Comparison of ENCODE assay signal across 13 cellular contexts in genomic region chr10:97540669-97541500, GRCh38. TPM values are rescaled to one million over a fixed set of nuclear protein-coding genes. Genes with fewer than 3 reads are reported as not detected.
DNase-seq lines count a peak whose midpoint lies in the region; ATAC-seq, FAIRE-seq and TF ChIP-seq lines count a peak whose summit lies in the region.
"Had no signal": no experiment of that assay in that cellular context is flagged by ENCODE, and none has a peak within 500 bp of the region (broad histone marks: within the 10 kb centered on the region; RNA-seq: fewer than 3 reads in every experiment).

No MANE protein-coding gene starts in this region.

- in situ Hi-C loops in HepG2 (cut with HindIII; ENCODE audit: extremely low pct_ligation_motif_present, low pct_unique_long_range_greater_than_20kb), result no loop called here

- peak; percentile 41; the same call in 2 of the 3 replicates for ATAC-seq in HepG2
- ATAC-seq in right lobe of liver, result no peak
- no peak for ATAC-seq in HG02642 (IDR thresholded peaks at IDR 0.05; ENCODE audit: poor library complexity, unreplicated experiment)
- ATAC-seq: activated CD8-positive, alpha-beta T cell treated with anti-CD3 and anti-CD28 coated beads for 36 hours; activated naive CD8-positive, alpha-beta T cell treated with anti-CD3 and anti-CD28 coated beads, Interleukin-2, amount 50 U/mL, for 24 hours had no signal

- no peak overlapping the region for H2AFZ ChIP-seq in HepG2 (ENCODE audit: low read length)
- no peak overlapping the region for H2AFZ ChIP-seq in neural progenitor cell (replicated peaks)

- H3K4me3 Mint-ChIP-seq in neural progenitor cell, result no peak overlapping the region
- H3K4me3 Mint-ChIP-seq: activated CD8-positive, alpha-beta T cell treated with anti-CD3 and anti-CD28 coated beads for 36 hours; activated naive CD8-positive, alpha-beta T cell treated with anti-CD3 and anti-CD28 coated beads, Interleukin-2, amount 50 U/mL, for 24 hours had no signal

- TF ChIP-seq RAD21 in HepG2 (CRISPR knock-in tag; IDR thresholded peaks at IDR 0.05), result no peak

- H3K36me3 Mint-ChIP-seq in neural progenitor cell, result no peaks in the 10 kb centered on the region

- no TSS peak for BruUV-seq in HepG2 (replicated peaks; lab: Mats Ljungman, UMichigan)

- H3K9me3 Mint-ChIP-seq in neural progenitor cell, result no peaks in the 10 kb centered on the region
- H3K9me3 Mint-ChIP-seq: activated CD8-positive, alpha-beta T cell treated with anti-CD3 and anti-CD28 coated beads for 36 hours; activated naive CD8-positive, alpha-beta T cell treated with anti-CD3 and anti-CD28 coated beads, Interleukin-2, amount 50 U/mL, for 24 hours had no signal

- H3K27ac ChIP-seq in HepG2 (ENCODE audit: extremely low read length, insufficient read depth, low read length), result no peak overlapping the region
- no peak overlapping the region for H3K27ac ChIP-seq in right lobe of liver
- H3K27ac ChIP-seq in epithelial cell of prostate, result peak overlapping the region; percentile 93
- no peak overlapping the region for H3K27ac ChIP-seq in neural progenitor cell

- H3K4me1 ChIP-seq in HepG2 (ENCODE audit: insufficient read depth, low read length) (peaks cover 17% of the 10 kb centered on the region), right lobe of liver (no peaks in the 10 kb centered on the region), neural progenitor cell (peaks cover 18% of the 10 kb centered on the region)

- no peak overlapping the region for H3K4me3 ChIP-seq in HepG2 (replicated peaks in 1 of 3; ENCODE audit: insufficient read depth in 1 of 3, low read depth in 2 of 3, low read length in 3 of 3)
- no peak overlapping the region for H3K4me3 ChIP-seq in right lobe of liver
- H3K4me3 ChIP-seq in neural progenitor cell, result no peak overlapping the region

- 92% methylated on average over 12 of the region's 14 CpGs for WGBS in HepG2 (ENCODE audit: low lambda C conversion rate)
- 85% methylated on average over 6 of the region's 14 CpGs for WGBS in right lobe of liver (ENCODE audit: insufficient coverage, low coverage, low lambda C conversion rate, missing lambda C conversion rate)

- no peak for TF ChIP-seq POLR2A in HepG2 (IDR thresholded peaks at IDR 0.05; ENCODE audit: insufficient read depth in 1 of 2, low read depth in 2 of 2, low read length in 2 of 2)
- TF ChIP-seq POLR2A in right lobe of liver (IDR thresholded peaks at IDR 0.05), result no peak
- TF ChIP-seq POLR2A in erythroblast (IDR thresholded peaks at IDR 0.05; ENCODE audit: low read length), result no peak

- FAIRE-seq in HepG2 (lab: Jason Lieb, UNC), result no peak

- H4K20me1 ChIP-seq in HepG2 (ENCODE audit: insufficient read depth, low read length) (no peaks in the 10 kb centered on the region), neural progenitor cell (ENCODE audit: low read depth) (no peaks in the 10 kb centered on the region)

- H3K4me1 Mint-ChIP-seq in neural progenitor cell, result peaks cover 49% of the 10 kb centered on the region

- TF ChIP-seq EP300 in HepG2 (IDR thresholded peaks at IDR 0.05; ENCODE audit: low read depth in 2 of 2, low read length in 2 of 2), result no peak
- TF ChIP-seq EP300 in HepG2 (CRISPR knock-in tag; IDR thresholded peaks at IDR 0.05; ENCODE audit: borderline replicate concordance), result no peak

- no peak overlapping the region for H3K9ac ChIP-seq in HepG2 (ENCODE audit: insufficient read depth, low read depth, low read length)
- no peak overlapping the region for H3K9ac ChIP-seq in neural progenitor cell

- H3K27me3 Mint-ChIP-seq in neural progenitor cell (ENCODE audit: insufficient read depth, low read depth), result peaks cover 2% of the 10 kb centered on the region
- H3K27me3 Mint-ChIP-seq: activated CD8-positive, alpha-beta T cell treated with anti-CD3 and anti-CD28 coated beads for 36 hours; activated naive CD8-positive, alpha-beta T cell treated with anti-CD3 and anti-CD28 coated beads, Interleukin-2, amount 50 U/mL, for 24 hours had no signal

- TF ChIP-seq CTCF in HepG2 (CRISPR knock-in tag; IDR thresholded peaks at IDR 0.05) (no peak), right lobe of liver (IDR thresholded peaks at IDR 0.05) (no peak), neural progenitor cell (IDR thresholded peaks at IDR 0.05) (peak; percentile 4)

- CTCF ChIA-PET in HepG2 (lab: Yijun Ruan, JAX; ENCODE audit: low intra/inter-chr PET ratio, low total read pairs), result no interaction called here

- H3K4me2 ChIP-seq in HepG2 (ENCODE audit: low read depth, low read length), result no peak overlapping the region
- no peak overlapping the region for H3K4me2 ChIP-seq in neural progenitor cell

- peaks cover 11% of the 10 kb centered on the region for H3F3A ChIP-seq in neural progenitor cell (ENCODE audit: low read depth)

- POLR2A ChIA-PET in HepG2 (lab: Yijun Ruan, JAX), result no interaction called here

- intact Hi-C loops in HepG2 (cut with micrococcal nuclease; ENCODE audit: unreplicated experiment), result no loop called here
- intact Hi-C loops in right lobe of liver (cut with DNase I), result loop anchor here in 1 of 2 donors (10.0 kb wide), 1 partner anchor 76 kb away; no protein-coding TSS in a partner anchor

- H3K79me2 ChIP-seq in HepG2 (ENCODE audit: insufficient read depth, low read length) (no peaks in the 10 kb centered on the region), neural progenitor cell (ENCODE audit: low read depth) (no peaks in the 10 kb centered on the region)

- DNase-seq in HepG2 (ENCODE audit: low spot score), result no peak
- no peak for DNase-seq in right lobe of liver
- DNase-seq in epithelial cell of prostate (ENCODE audit: low read depth, low spot score), result no peak
- no peak for DNase-seq in neural progenitor cell (ENCODE audit: low spot score)
- no peak for DNase-seq in erythroblast (lab: John Stamatoyannopoulos, UW)
- DNase-seq in cerebellar nuclear complex (lab: John Stamatoyannopoulos, UW), result no peak
- DNase-seq in activated CD4-positive, alpha-beta T cell treated with anti-CD3 and anti-CD28 coated beads for 1 hour, result no peak
- DNase-seq: activated CD8-positive, alpha-beta T cell treated with anti-CD3 and anti-CD28 coated beads for 36 hours; activated naive CD8-positive, alpha-beta T cell treated with anti-CD3 and anti-CD28 coated beads, Interleukin-2, amount 50 U/mL, for 24 hours; stimulated activated CD4-positive, alpha-beta T cell treated with anti-CD3 and anti-CD28 coated beads, Interleukin-2, amount 100 ng/mL, for 48 hours had no signal

- H3K9me3 ChIP-seq in HepG2 (ENCODE audit: low read length) (no peaks in the 10 kb centered on the region), right lobe of liver (no peaks in the 10 kb centered on the region), neural progenitor cell (ENCODE audit: low read depth) (no peaks in the 10 kb centered on the region)

- no peaks in the 10 kb centered on the region for H3K27me3 ChIP-seq in HepG2 (ENCODE audit: control insufficient read depth in 1 of 2, insufficient read depth in 2 of 2, low read length in 2 of 2)
- H3K27me3 ChIP-seq in right lobe of liver, result no peaks in the 10 kb centered on the region
- H3K27me3 ChIP-seq in neural progenitor cell, result no peaks in the 10 kb centered on the region

- H3K36me3 ChIP-seq in HepG2 (replicated peaks in 1 of 2; ENCODE audit: control insufficient read depth in 1 of 2, insufficient read depth in 2 of 2, low read length in 2 of 2) (no peaks in the 10 kb centered on the region), right lobe of liver (no peaks in the 10 kb centered on the region), neural progenitor cell (no peaks in the 10 kb centered on the region)

- H3K27ac Mint-ChIP-seq in neural progenitor cell, result peak overlapping the region; percentile 53
- H3K27ac Mint-ChIP-seq: activated CD8-positive, alpha-beta T cell treated with anti-CD3 and anti-CD28 coated beads for 36 hours; activated naive CD8-positive, alpha-beta T cell treated with anti-CD3 and anti-CD28 coated beads, Interleukin-2, amount 50 U/mL, for 24 hours had no signal

RNA-seq across cellular contexts. Expression of gene ANKRD2, which starts 31.7 kb away (rescaled TPM):
- total RNA-seq in HepG2 (2016; rRNA removed; fragmentation: Illumina TruSeq; extraction: Trizol), result not detected in 2 replicates
- not detected in 2 replicates for total RNA-seq in HepG2 (2016; cell fraction: cytosol; rRNA removed; fragmentation: Illumina TruSeq; extraction: Trizol; ENCODE audit: low read depth)
- total RNA-seq in HepG2 (2016; cell fraction: insoluble cytoplasmic fraction; rRNA removed; fragmentation: Illumina TruSeq; extraction: Trizol), result not detected in 2 replicates
- not detected in 2 replicates for total RNA-seq in HepG2 (2016; cell fraction: membrane; rRNA removed; fragmentation: Illumina TruSeq; extraction: Trizol)
- total RNA-seq in HepG2 (2016; cell fraction: nucleus; rRNA removed; fragmentation: Illumina TruSeq; extraction: Trizol), result not detected in 2 replicates
- not detected in 2 replicates for polyA plus RNA-seq in HepG2 (2011; rRNA removed)
- polyA plus RNA-seq in HepG2 (2011; cell fraction: cytosol; rRNA removed), result not detected in 2 replicates
- polyA plus RNA-seq in HepG2 (2011; cell fraction: nucleus; rRNA removed), result not detected in 2 replicates
- not detected in 2 replicates for polyA plus RNA-seq in HepG2 (2012)
- polyA plus RNA-seq in HepG2 (2016; cell fraction: cytosol; fragmentation: Illumina TruSeq; extraction: Trizol; ENCODE audit: low read depth), result not detected in 2 replicates
- polyA plus RNA-seq in HepG2 (2016; cell fraction: insoluble cytoplasmic fraction; fragmentation: Illumina TruSeq; extraction: Trizol; ENCODE audit: low read depth), result not detected in 2 replicates
- not detected in 2 replicates for polyA plus RNA-seq in HepG2 (2016; cell fraction: membrane; fragmentation: Illumina TruSeq; extraction: Trizol; ENCODE audit: low read depth)
- polyA plus RNA-seq in HepG2 (2016; cell fraction: nucleus; fragmentation: Illumina TruSeq; extraction: Trizol; ENCODE audit: insufficient read depth, low read depth), result not detected in 2 replicates
- 0.09 TPM in 1 of 2 replicates, not detected in the other for polyA minus RNA-seq in HepG2 (2011; rRNA and poly(A)+ RNA removed; ENCODE audit: low replicate concordance)
- polyA minus RNA-seq in HepG2 (2011; cell fraction: cytosol; rRNA and poly(A)+ RNA removed), result not detected in 2 replicates
- polyA minus RNA-seq in HepG2 (2011; cell fraction: nucleus; rRNA and poly(A)+ RNA removed), result not detected in 2 replicates
- total RNA-seq in right lobe of liver, result under 1 TPM in 4 of 6 experiments, not detected in 2; 0.28 to 0.81 (median 0.50) TPM
- not detected in 2 replicates for total RNA-seq in neural progenitor cell (ENCODE audit: low replicate concordance)
- total RNA-seq: activated CD8-positive, alpha-beta T cell treated with anti-CD3 and anti-CD28 coated beads for 36 hours; glomerular endothelial cell; temporal lobe had no signal

RNA-seq across cellular contexts. Expression of gene UBTD1, which starts 42.2 kb away (rescaled TPM):
- total RNA-seq in HepG2 (2016; rRNA removed; fragmentation: Illumina TruSeq; extraction: Trizol) (5.8 and 7.9 TPM in 2 replicates), right lobe of liver (1 to 10 TPM; 5.4 to 8.8 (median 7.0) TPM), neural progenitor cell (ENCODE audit: low replicate concordance) (4.7 and 15.7 TPM in 2 replicates)
- total RNA-seq in HepG2 (2016; cell fraction: cytosol; rRNA removed; fragmentation: Illumina TruSeq; extraction: Trizol; ENCODE audit: low read depth), result 9.2 and 11.9 TPM in 2 replicates
- total RNA-seq in HepG2 (2016; cell fraction: insoluble cytoplasmic fraction; rRNA removed; fragmentation: Illumina TruSeq; extraction: Trizol), result 6.4 and 7.1 TPM in 2 replicates
- 14.8 and 18.5 TPM in 2 replicates for total RNA-seq in HepG2 (2016; cell fraction: membrane; rRNA removed; fragmentation: Illumina TruSeq; extraction: Trizol)
- 2.4 and 3.1 TPM in 2 replicates for total RNA-seq in HepG2 (2016; cell fraction: nucleus; rRNA removed; fragmentation: Illumina TruSeq; extraction: Trizol)
- polyA plus RNA-seq in HepG2 (2011; rRNA removed), result 10.0 and 11.4 TPM in 2 replicates
- polyA plus RNA-seq in HepG2 (2011; cell fraction: cytosol; rRNA removed), result 9.4 and 14.7 TPM in 2 replicates
- 8.0 and 8.7 TPM in 2 replicates for polyA plus RNA-seq in HepG2 (2011; cell fraction: nucleus; rRNA removed)
- 3.0 and 5.7 TPM in 2 replicates for polyA plus RNA-seq in HepG2 (2012)
- 15.7 and 20.7 TPM in 2 replicates for polyA plus RNA-seq in HepG2 (2016; cell fraction: cytosol; fragmentation: Illumina TruSeq; extraction: Trizol; ENCODE audit: low read depth)
- polyA plus RNA-seq in HepG2 (2016; cell fraction: insoluble cytoplasmic fraction; fragmentation: Illumina TruSeq; extraction: Trizol; ENCODE audit: low read depth), result 7.6 and 9.1 TPM in 2 replicates
- 18.5 and 20.4 TPM in 2 replicates for polyA plus RNA-seq in HepG2 (2016; cell fraction: membrane; fragmentation: Illumina TruSeq; extraction: Trizol; ENCODE audit: low read depth)
- 7.0 and 8.0 TPM in 2 replicates for polyA plus RNA-seq in HepG2 (2016; cell fraction: nucleus; fragmentation: Illumina TruSeq; extraction: Trizol; ENCODE audit: insufficient read depth, low read depth)
- polyA minus RNA-seq in HepG2 (2011; rRNA and poly(A)+ RNA removed; ENCODE audit: low replicate concordance), result 3.1 and 12.1 TPM in 2 replicates
- polyA minus RNA-seq in HepG2 (2011; cell fraction: cytosol; rRNA and poly(A)+ RNA removed), result 5.4 and 6.2 TPM in 2 replicates
- polyA minus RNA-seq in HepG2 (2011; cell fraction: nucleus; rRNA and poly(A)+ RNA removed), result 1.4 and 1.5 TPM in 2 replicates

RNA-seq across cellular contexts. Expression of gene MMS19, which starts 42.7 kb away (rescaled TPM):
- total RNA-seq in HepG2 (2016; rRNA removed; fragmentation: Illumina TruSeq; extraction: Trizol) (76.4 and 95.9 TPM in 2 replicates), right lobe of liver (10 to 100 TPM; 18.7 to 40.7 (median 20.3) TPM), neural progenitor cell (ENCODE audit: low replicate concordance) (127 and 216 TPM in 2 replicates)
- total RNA-seq in HepG2 (2016; cell fraction: cytosol; rRNA removed; fragmentation: Illumina TruSeq; extraction: Trizol; ENCODE audit: low read depth), result 27.5 and 31.1 TPM in 2 replicates
- 79.3 and 88.8 TPM in 2 replicates for total RNA-seq in HepG2 (2016; cell fraction: insoluble cytoplasmic fraction; rRNA removed; fragmentation: Illumina TruSeq; extraction: Trizol)
- 38.8 and 43.6 TPM in 2 replicates for total RNA-seq in HepG2 (2016; cell fraction: membrane; rRNA removed; fragmentation: Illumina TruSeq; extraction: Trizol)
- 62.7 and 83.1 TPM in 2 replicates for total RNA-seq in HepG2 (2016; cell fraction: nucleus; rRNA removed; fragmentation: Illumina TruSeq; extraction: Trizol)
- 106 and 107 TPM in 2 replicates for polyA plus RNA-seq in HepG2 (2011; rRNA removed)
- polyA plus RNA-seq in HepG2 (2011; cell fraction: cytosol; rRNA removed), result 89.6 and 111 TPM in 2 replicates
- polyA plus RNA-seq in HepG2 (2011; cell fraction: nucleus; rRNA removed), result 266 and 333 TPM in 2 replicates
- polyA plus RNA-seq in HepG2 (2012), result 58.1 and 64.4 TPM in 2 replicates
- polyA plus RNA-seq in HepG2 (2016; cell fraction: cytosol; fragmentation: Illumina TruSeq; extraction: Trizol; ENCODE audit: low read depth), result 12.2 and 14.0 TPM in 2 replicates
- 75.8 and 88.6 TPM in 2 replicates for polyA plus RNA-seq in HepG2 (2016; cell fraction: insoluble cytoplasmic fraction; fragmentation: Illumina TruSeq; extraction: Trizol; ENCODE audit: low read depth)
- polyA plus RNA-seq in HepG2 (2016; cell fraction: membrane; fragmentation: Illumina TruSeq; extraction: Trizol; ENCODE audit: low read depth), result 26.7 and 29.6 TPM in 2 replicates
- polyA plus RNA-seq in HepG2 (2016; cell fraction: nucleus; fragmentation: Illumina TruSeq; extraction: Trizol; ENCODE audit: insufficient read depth, low read depth), result 128 and 129 TPM in 2 replicates
- 188 and 392 TPM in 2 replicates for polyA minus RNA-seq in HepG2 (2011; rRNA and poly(A)+ RNA removed; ENCODE audit: low replicate concordance)
- polyA minus RNA-seq in HepG2 (2011; cell fraction: cytosol; rRNA and poly(A)+ RNA removed), result 76.6 and 90.0 TPM in 2 replicates
- 109 and 123 TPM in 2 replicates for polyA minus RNA-seq in HepG2 (2011; cell fraction: nucleus; rRNA and poly(A)+ RNA removed)

RNA-seq across cellular contexts. Expression of gene HOGA1, which starts 43.3 kb away (rescaled TPM):
- 18.8 and 19.5 TPM in 2 replicates for total RNA-seq in HepG2 (2016; rRNA removed; fragmentation: Illumina TruSeq; extraction: Trizol)
- 3.4 and 5.6 TPM in 2 replicates for total RNA-seq in HepG2 (2016; cell fraction: cytosol; rRNA removed; fragmentation: Illumina TruSeq; extraction: Trizol; ENCODE audit: low read depth)
- 18.4 and 22.7 TPM in 2 replicates for total RNA-seq in HepG2 (2016; cell fraction: insoluble cytoplasmic fraction; rRNA removed; fragmentation: Illumina TruSeq; extraction: Trizol)
- 6.7 and 7.9 TPM in 2 replicates for total RNA-seq in HepG2 (2016; cell fraction: membrane; rRNA removed; fragmentation: Illumina TruSeq; extraction: Trizol)
- total RNA-seq in HepG2 (2016; cell fraction: nucleus; rRNA removed; fragmentation: Illumina TruSeq; extraction: Trizol), result 14.5 and 15.4 TPM in 2 replicates
- 7.1 and 7.6 TPM in 2 replicates for polyA plus RNA-seq in HepG2 (2011; rRNA removed)
- 6.2 and 6.3 TPM in 2 replicates for polyA plus RNA-seq in HepG2 (2011; cell fraction: cytosol; rRNA removed)
- polyA plus RNA-seq in HepG2 (2011; cell fraction: nucleus; rRNA removed), result 12.0 and 12.1 TPM in 2 replicates
- 4.6 and 5.6 TPM in 2 replicates for polyA plus RNA-seq in HepG2 (2012)
- polyA plus RNA-seq in HepG2 (2016; cell fraction: cytosol; fragmentation: Illumina TruSeq; extraction: Trizol; ENCODE audit: low read depth), result 2.4 and 2.7 TPM in 2 replicates
- 15.7 and 17.4 TPM in 2 replicates for polyA plus RNA-seq in HepG2 (2016; cell fraction: insoluble cytoplasmic fraction; fragmentation: Illumina TruSeq; extraction: Trizol; ENCODE audit: low read depth)
- polyA plus RNA-seq in HepG2 (2016; cell fraction: membrane; fragmentation: Illumina TruSeq; extraction: Trizol; ENCODE audit: low read depth), result 3.0 and 3.6 TPM in 2 replicates
- 18.7 and 20.9 TPM in 2 replicates for polyA plus RNA-seq in HepG2 (2016; cell fraction: nucleus; fragmentation: Illumina TruSeq; extraction: Trizol; ENCODE audit: insufficient read depth, low read depth)
- polyA minus RNA-seq in HepG2 (2011; rRNA and poly(A)+ RNA removed; ENCODE audit: low replicate concordance), result 1.9 and 7.8 TPM in 2 replicates
- polyA minus RNA-seq in HepG2 (2011; cell fraction: cytosol; rRNA and poly(A)+ RNA removed), result 2.8 and 3.5 TPM in 2 replicates
- 9.0 and 9.3 TPM in 2 replicates for polyA minus RNA-seq in HepG2 (2011; cell fraction: nucleus; rRNA and poly(A)+ RNA removed)
- 10 to 100 TPM; 16.8 to 92.9 (median 36.5) TPM for total RNA-seq in right lobe of liver
- total RNA-seq in neural progenitor cell (ENCODE audit: low replicate concordance), result 0.17 and 1.2 TPM in 2 replicates
- total RNA-seq: activated CD8-positive, alpha-beta T cell treated with anti-CD3 and anti-CD28 coated beads for 36 hours had no signal

RNA-seq across cellular contexts. Expression of gene C10orf62, which starts 48.6 kb away (rescaled TPM):
- total RNA-seq in HepG2 (2016; rRNA removed; fragmentation: Illumina TruSeq; extraction: Trizol) (0.28 and 1.6 TPM in 2 replicates), right lobe of liver (1 to 10 TPM in 5 of 6 experiments, not detected in 1; 1.2 to 4.1 (median 2.2) TPM), neural progenitor cell (ENCODE audit: low replicate concordance) (not detected in 2 replicates)
- not detected in 2 replicates for total RNA-seq in HepG2 (2016; cell fraction: cytosol; rRNA removed; fragmentation: Illumina TruSeq; extraction: Trizol; ENCODE audit: low read depth)
- total RNA-seq in HepG2 (2016; cell fraction: insoluble cytoplasmic fraction; rRNA removed; fragmentation: Illumina TruSeq; extraction: Trizol), result 0.42 and 1.9 TPM in 2 replicates
- 0.15 TPM in 1 of 2 replicates, not detected in the other for total RNA-seq in HepG2 (2016; cell fraction: membrane; rRNA removed; fragmentation: Illumina TruSeq; extraction: Trizol)
- 3.1 and 3.7 TPM in 2 replicates for total RNA-seq in HepG2 (2016; cell fraction: nucleus; rRNA removed; fragmentation: Illumina TruSeq; extraction: Trizol)
- polyA plus RNA-seq in HepG2 (2011; rRNA removed), result 0.61 and 0.74 TPM in 2 replicates
- polyA plus RNA-seq in HepG2 (2011; cell fraction: cytosol; rRNA removed), result 0.08 and 0.21 TPM in 2 replicates
- 2.6 and 3.1 TPM in 2 replicates for polyA plus RNA-seq in HepG2 (2011; cell fraction: nucleus; rRNA removed)
- polyA plus RNA-seq in HepG2 (2012), result 0.21 and 0.27 TPM in 2 replicates
- 0.22 TPM in 1 of 2 replicates, not detected in the other for polyA plus RNA-seq in HepG2 (2016; cell fraction: cytosol; fragmentation: Illumina TruSeq; extraction: Trizol; ENCODE audit: low read depth)
- 0.27 and 0.39 TPM in 2 replicates for polyA plus RNA-seq in HepG2 (2016; cell fraction: insoluble cytoplasmic fraction; fragmentation: Illumina TruSeq; extraction: Trizol; ENCODE audit: low read depth)
- polyA plus RNA-seq in HepG2 (2016; cell fraction: membrane; fragmentation: Illumina TruSeq; extraction: Trizol; ENCODE audit: low read depth), result not detected in 2 replicates
- 1.4 and 1.5 TPM in 2 replicates for polyA plus RNA-seq in HepG2 (2016; cell fraction: nucleus; fragmentation: Illumina TruSeq; extraction: Trizol; ENCODE audit: insufficient read depth, low read depth)
- polyA minus RNA-seq in HepG2 (2011; rRNA and poly(A)+ RNA removed; ENCODE audit: low replicate concordance), result 1.6 and 3.3 TPM in 2 replicates
- polyA minus RNA-seq in HepG2 (2011; cell fraction: cytosol; rRNA and poly(A)+ RNA removed), result not detected in 2 replicates
- 5.2 and 5.8 TPM in 2 replicates for polyA minus RNA-seq in HepG2 (2011; cell fraction: nucleus; rRNA and poly(A)+ RNA removed)
- total RNA-seq: activated CD8-positive, alpha-beta T cell treated with anti-CD3 and anti-CD28 coated beads for 36 hours; glomerular endothelial cell; temporal lobe had no signal
